In the genomic region with DNA sequence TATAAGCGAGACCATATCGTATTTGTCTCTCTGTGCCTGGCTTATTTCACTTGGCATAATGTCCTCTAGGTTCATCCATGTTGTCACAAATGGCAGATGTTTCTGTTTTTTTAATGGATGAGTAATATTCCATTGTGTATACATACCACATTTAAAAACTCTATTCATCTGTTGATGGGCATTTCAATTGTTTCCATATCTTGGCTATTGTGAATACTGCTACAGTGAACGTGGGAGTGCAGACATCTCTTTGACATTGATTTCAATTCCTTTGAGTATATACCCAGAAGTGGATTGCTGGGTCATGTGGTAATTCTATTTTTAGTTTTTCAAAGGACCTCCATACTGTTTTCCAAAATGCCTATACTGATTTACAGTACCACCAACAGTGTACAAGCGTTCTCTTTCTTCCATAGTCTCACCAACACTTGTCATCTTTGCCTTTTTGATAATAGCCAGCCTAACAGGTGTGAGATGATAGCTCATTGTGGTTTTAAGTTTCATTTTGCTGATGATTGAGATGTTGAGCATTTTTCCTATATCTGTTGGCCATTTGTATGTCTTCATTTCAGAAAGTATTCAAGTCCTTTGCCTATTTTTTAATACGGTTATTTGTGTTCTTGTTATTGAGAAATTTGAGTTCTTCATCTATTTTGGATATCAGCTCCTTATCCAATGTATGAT, we compare ENCODE assay signal across 32 cellular contexts.
"Had no signal": no experiment of that assay in that cellular context is flagged by ENCODE, and none has a peak within 500 bp of the region (broad histone marks: within the 10 kb centered on the region; RNA-seq: fewer than 3 reads in every experiment).

No MANE protein-coding gene starts in this region.

- ATAC-seq: activated CD8-positive, alpha-beta T cell treated with anti-CD3 and anti-CD28 coated beads for 36 hours; activated T-cell treated with anti-CD3 and anti-CD28 coated beads, Interleukin-2, amount 50 U/mL, for 4 hours; activated T-helper 17 cell treated with anti-CD3 and anti-CD28 coated beads, Interleukin-2, amount 50 U/mL, for 72 hours; left cardiac atrium; natural killer cell; psoas muscle; stimulated activated naive B cell treated with anti-CD40 and anti-IgM and Interleukin-4, amounts not matched to agents 10 μg/mL and 1 μg/mL and 100 μg/mL, for 72 hours; T-helper 17 cell had no signal

- H3K79me2 ChIP-seq: hepatocyte, parathyroid adenoma had no signal

- H3K4me2 ChIP-seq: hepatocyte, neural progenitor cell, smooth muscle cell had no signal

- H3K4me3 Mint-ChIP-seq: activated CD8-positive, alpha-beta T cell treated with anti-CD3 and anti-CD28 coated beads for 36 hours; activated T-cell treated with anti-CD3 and anti-CD28 coated beads, Interleukin-2, amount 50 U/mL, for 4 hours; activated T-helper 17 cell treated with anti-CD3 and anti-CD28 coated beads, Interleukin-2, amount 50 U/mL, for 72 hours; dendritic cell treated with granulocyte-macrophage colony-stimulating factor and Interleukin-4, amounts not matched to agents 40 ng/mL and 50 ng/mL, for 4 days; natural killer cell; neural progenitor cell; stimulated activated naive B cell treated with anti-CD40 and anti-IgM and Interleukin-4, amounts not matched to agents 10 μg/mL and 1 μg/mL and 100 μg/mL, for 72 hours; T-helper 17 cell had no signal

- H3K4me1 Mint-ChIP-seq: activated T-helper 17 cell treated with anti-CD3 and anti-CD28 coated beads, Interleukin-2, amount 50 U/mL, for 72 hours; natural killer cell; T-helper 17 cell had no signal

- H3K36me3 Mint-ChIP-seq: natural killer cell; stimulated activated naive B cell treated with anti-CD40 and anti-IgM and Interleukin-4, amounts not matched to agents 10 μg/mL and 1 μg/mL and 100 μg/mL, for 72 hours had no signal

- H3K27ac ChIP-seq: brain microvascular endothelial cell, esophagus muscularis mucosa, hepatocyte, neural progenitor cell, parathyroid adenoma, psoas muscle, sigmoid colon, stomach, thyroid gland, upper lobe of left lung, vagina had no signal

- H3K36me3 ChIP-seq: brain microvascular endothelial cell, esophagus muscularis mucosa, neural progenitor cell, sigmoid colon, stomach, thyroid gland, upper lobe of left lung, vagina had no signal

- H3K9ac ChIP-seq: neural progenitor cell, parathyroid adenoma had no signal

- FAIRE-seq: astrocyte, frontal cortex had no signal

- H3K9me3 Mint-ChIP-seq: activated CD8-positive, alpha-beta T cell treated with anti-CD3 and anti-CD28 coated beads for 36 hours; activated T-cell treated with anti-CD3 and anti-CD28 coated beads, Interleukin-2, amount 50 U/mL, for 4 hours; activated T-helper 17 cell treated with anti-CD3 and anti-CD28 coated beads, Interleukin-2, amount 50 U/mL, for 72 hours; dendritic cell treated with granulocyte-macrophage colony-stimulating factor and Interleukin-4, amounts not matched to agents 40 ng/mL and 50 ng/mL, for 4 days; natural killer cell; stimulated activated naive B cell treated with anti-CD40 and anti-IgM and Interleukin-4, amounts not matched to agents 10 μg/mL and 1 μg/mL and 100 μg/mL, for 72 hours had no signal

- H3K4me3 ChIP-seq: esophagus muscularis mucosa, hepatocyte, neural progenitor cell, psoas muscle, sigmoid colon, smooth muscle cell, stomach, thyroid gland, upper lobe of left lung, vagina had no signal

- DNase-seq: activated CD4-positive, alpha-beta T cell treated with anti-CD3 and anti-CD28 coated beads, Interleukin-2, amount 50 U/mL, for 1 hour; activated CD8-positive, alpha-beta T cell treated with anti-CD3 and anti-CD28 coated beads for 36 hours; activated gamma-delta T cell treated with Interleukin-2 at 50 U/mL for 16 hours; activated naive CD4-positive, alpha-beta T cell treated with anti-CD3 and anti-CD28 coated beads, Interleukin-2, amount 50 U/mL, for 16 hours; activated T-cell treated with anti-CD3 and anti-CD28 coated beads, Interleukin-2, amount 50 U/mL, for 4 hours; amniotic stem cell; brain microvascular endothelial cell; central memory CD4-positive, alpha-beta T cell; effector CD4-positive, alpha-beta T cell; glutamatergic neuron; islet precursor cell; left cardiac atrium; natural killer cell; occipital lobe; psoas muscle; sigmoid colon; stimulated activated CD4-positive, alpha-beta T cell treated with anti-CD3 and anti-CD28 coated beads, Interleukin-1b, Interleukin-23, amount 100 ng/mL, for 48 hours; stimulated activated naive B cell treated with anti-CD40 and anti-IgM and Interleukin-4, amounts not matched to agents 10 μg/mL and 1 μg/mL and 100 μg/mL, for 72 hours; stomach; T-helper 17 cell; thyroid gland; upper lobe of left lung had no signal

- H3K27ac Mint-ChIP-seq: activated CD8-positive, alpha-beta T cell treated with anti-CD3 and anti-CD28 coated beads for 36 hours; activated T-helper 17 cell treated with anti-CD3 and anti-CD28 coated beads, Interleukin-2, amount 50 U/mL, for 72 hours; dendritic cell treated with granulocyte-macrophage colony-stimulating factor and Interleukin-4, amounts not matched to agents 40 ng/mL and 50 ng/mL, for 4 days; natural killer cell; neural progenitor cell; stimulated activated naive B cell treated with anti-CD40 and anti-IgM and Interleukin-4, amounts not matched to agents 10 μg/mL and 1 μg/mL and 100 μg/mL, for 72 hours; T-helper 17 cell had no signal

- H2AFZ ChIP-seq: hepatocyte, neural progenitor cell, parathyroid adenoma had no signal

- H3K9me3 ChIP-seq: stomach, thyroid gland, upper lobe of left lung, vagina had no signal

- H3K27me3 ChIP-seq: hepatocyte, neural progenitor cell, stomach, thyroid gland, upper lobe of left lung, vagina had no signal

- H3K4me1 ChIP-seq: esophagus muscularis mucosa, parathyroid adenoma, psoas muscle, upper lobe of left lung, vagina had no signal
